In genomic region chr16:3863587-3863986, GRCh38 we compare ENCODE assay signal across 19 cellular contexts. TPM values are rescaled to one million over a fixed set of nuclear protein-coding genes. Genes with fewer than 3 reads are reported as not detected.
DNase-seq lines count a peak whose midpoint lies in the region; ATAC-seq and TF ChIP-seq lines count a peak whose summit lies in the region.
"Had no signal": no experiment of that assay in that cellular context is flagged by ENCODE, and none has a peak within 500 bp of the region (broad histone marks: within the 10 kb centered on the region; RNA-seq: fewer than 3 reads in every experiment).

No MANE protein-coding gene starts in this region.

- peak overlapping the region in 5 of 11 experiments; percentile 2 to 34 (median 8); a peak in 6 of 22 replicates for H3K27ac ChIP-seq in BLaER1 treated with 17β-estradiol and CSF1 and Interleukin-3, amounts not matched to agents 10 nM and 100 nM
- peak overlapping the region; percentile 84; the same call in 1 of the 2 replicates for H3K27ac ChIP-seq in Karpas-422 (ENCODE audit: low read length)
- H3K27ac ChIP-seq: HL-60, lower lobe of right lung, right lobe of liver had no signal

- TF ChIP-seq CTCF in progenitor cell of endocrine pancreas (IDR thresholded peaks at IDR 0.05; ENCODE audit: unreplicated experiment), result no peak

- no peaks in the 10 kb centered on the region for H3K27me3 ChIP-seq in BLaER1 treated with 17β-estradiol and CSF1 and Interleukin-3, amounts not matched to agents 10 nM and 100 nM
- H3K27me3 ChIP-seq in Karpas-422 (ENCODE audit: low read length), result no peaks in the 10 kb centered on the region
- H3K27me3 ChIP-seq: right lobe of liver had no signal

- H3K4me1 ChIP-seq in BLaER1 treated with 17β-estradiol and CSF1 and Interleukin-3, amounts not matched to agents 10 nM and 100 nM, result peaks cover 74 to 100% (median 91%) of the 10 kb centered on the region in 10 experiments
- H3K4me1 ChIP-seq in Karpas-422 (ENCODE audit: low read length), result peaks cover 79% of the 10 kb centered on the region

- peak overlapping the region; percentile 55 to 90 (median 75) for H3K4me2 ChIP-seq in BLaER1 treated with 17β-estradiol and CSF1 and Interleukin-3, amounts not matched to agents 10 nM and 100 nM
- H3K4me2 ChIP-seq in Karpas-422 (ENCODE audit: low read depth, low read length, poor library complexity, severe bottlenecking), result peak overlapping the region; percentile 87

- no peak overlapping the region for H2AFZ ChIP-seq in Karpas-422 (ENCODE audit: low read length)

- peak overlapping the region in 2 of 11 experiments; percentile 16 to 41; a peak in 4 of 22 replicates for H3K9ac ChIP-seq in BLaER1 treated with 17β-estradiol and CSF1 and Interleukin-3, amounts not matched to agents 10 nM and 100 nM
- H3K9ac ChIP-seq in Karpas-422 (ENCODE audit: low read length), result peak overlapping the region; percentile 58; the same call in 1 of the 2 replicates

- ATAC-seq in left cardiac atrium, result peak; percentile 49 to 50
- ATAC-seq in GM19452 (IDR thresholded peaks at IDR 0.05; ENCODE audit: unreplicated experiment), result no peak

- peaks cover 99% of the 10 kb centered on the region for H3K79me2 ChIP-seq in Karpas-422 (ENCODE audit: low read length)

- H3K4me3 Mint-ChIP-seq in progenitor cell of endocrine pancreas (ENCODE audit: low read depth), result no peak overlapping the region
- H3K4me3 Mint-ChIP-seq: activated naive CD8-positive, alpha-beta T cell treated with anti-CD3 and anti-CD28 coated beads for 36 hours had no signal

- H3K36me3 Mint-ChIP-seq in progenitor cell of endocrine pancreas (ENCODE audit: insufficient read depth), result peaks cover 1% of the 10 kb centered on the region

- peak; percentile 56 for DNase-seq in Karpas-422
- no peak for DNase-seq in left cardiac atrium
- DNase-seq in progenitor cell of endocrine pancreas (ENCODE audit: low spot score, unreplicated experiment), result no peak
- DNase-seq in OCI-M2 (lab: John Stamatoyannopoulos, UW; ENCODE audit: unreplicated experiment), result no peak
- no peak for DNase-seq in NCI-H1092 treated with DMSO at 0.1 percent for 48 hours (lab: John Stamatoyannopoulos, UW)
- DNase-seq in activated gamma-delta T cell (lab: John Stamatoyannopoulos, UW), result no peak
- DNase-seq: activated CD4-positive, alpha-beta T cell treated with anti-CD3 and anti-CD28 coated beads for 48 hours; activated naive CD8-positive, alpha-beta T cell treated with anti-CD3 and anti-CD28 coated beads for 36 hours; lower lobe of right lung; NCI-H1436 treated with DMSO at 0.1 percent for 48 hours; NCI-H345; right lobe of liver; SHP77 treated with DMSO at 0.1 percent for 48 hours; stimulated activated CD4-positive, alpha-beta T cell treated with anti-CD3 and anti-CD28 coated beads, Interleukin-2, amount 100 ng/mL, for 48 hours; stimulated activated CD8-positive, alpha-beta memory T cell treated with anti-CD3 and anti-CD28 coated beads, Interleukin-4, amount 100 ng/mL, for 48 hours; T-helper 9 cell had no signal

- no peaks in the 10 kb centered on the region for H3K9me3 ChIP-seq in BLaER1 treated with 17β-estradiol and CSF1 and Interleukin-3, amounts not matched to agents 10 nM and 100 nM (replicated peaks in 1 of 11)
- H3K9me3 ChIP-seq in Karpas-422 (ENCODE audit: low read length), result no peaks in the 10 kb centered on the region
- H3K9me3 ChIP-seq: lower lobe of right lung, right lobe of liver had no signal

- H3K9me2 ChIP-seq in Karpas-422 (replicated peaks; ENCODE audit: insufficient read depth, low read length), result no peaks in the 10 kb centered on the region

- peaks cover 41% of the 10 kb centered on the region for H3K4me1 Mint-ChIP-seq in progenitor cell of endocrine pancreas (ENCODE audit: low read depth)

- H3K27ac Mint-ChIP-seq in progenitor cell of endocrine pancreas, result peak overlapping the region; percentile 92
- H3K27ac Mint-ChIP-seq: activated naive CD8-positive, alpha-beta T cell treated with anti-CD3 and anti-CD28 coated beads for 36 hours had no signal

- H3K36me3 ChIP-seq in BLaER1 treated with 17β-estradiol and CSF1 and Interleukin-3, amounts not matched to agents 10 nM and 100 nM, result peaks cover 0 to 29% (median 15%) of the 10 kb centered on the region in 11 experiments; a peak in 13 of 22 replicates
- no peaks in the 10 kb centered on the region for H3K36me3 ChIP-seq in Karpas-422 (ENCODE audit: insufficient read depth, low read length)
- H3K36me3 ChIP-seq: lower lobe of right lung, right lobe of liver had no signal

- H3K4me3 ChIP-seq in BLaER1 treated with 17β-estradiol and CSF1 and Interleukin-3, amounts not matched to agents 10 nM and 100 nM, result no peak overlapping the region
- peak overlapping the region; percentile 59; the same call in 1 of the 2 replicates for H3K4me3 ChIP-seq in Karpas-422 (ENCODE audit: low read length)
- H3K4me3 ChIP-seq: lower lobe of right lung, right lobe of liver had no signal

- peaks cover 97 to 100% (median 100%) of the 10 kb centered on the region in 11 experiments for H4K20me1 ChIP-seq in BLaER1 treated with 17β-estradiol and CSF1 and Interleukin-3, amounts not matched to agents 10 nM and 100 nM
- peaks cover 36% of the 10 kb centered on the region for H4K20me1 ChIP-seq in Karpas-422 (ENCODE audit: insufficient read depth, low read depth, low read length)

- no peaks in the 10 kb centered on the region for H3K27me3 Mint-ChIP-seq in progenitor cell of endocrine pancreas
- H3K27me3 Mint-ChIP-seq: activated naive CD8-positive, alpha-beta T cell treated with anti-CD3 and anti-CD28 coated beads for 36 hours had no signal

- no peaks in the 10 kb centered on the region for H3K9me3 Mint-ChIP-seq in progenitor cell of endocrine pancreas (ENCODE audit: low read depth)
- H3K9me3 Mint-ChIP-seq: activated naive CD8-positive, alpha-beta T cell treated with anti-CD3 and anti-CD28 coated beads for 36 hours had no signal

- intact Hi-C loops in left cardiac atrium (cut with DNase I), result no loop called here

RNA-seq across cellular contexts. Expression of gene CREBBP, which starts 16.9 kb away (rescaled TPM):
- 26.4 and 32.9 TPM in 2 replicates for total RNA-seq in Karpas-422 (2014; rRNA removed; shearing (Covaris generic); ENCODE audit: low replicate concordance)
- total RNA-seq in left cardiac atrium (10 to 100 TPM; 39.0 to 39.3 TPM), progenitor cell of endocrine pancreas (144 and 146 TPM in 2 replicates)
